ENCODE assay signal across 1 cellular context in genomic region chr17:75535119-75535537, GRCh38.
TF ChIP-seq lines count a peak whose summit lies in the region.

No MANE protein-coding gene starts in this region.

TF ChIP-seq in WTC11, 78 proteins besides CTCF, POLR2A, EP300 and RAD21 (continued from another document):
- no peak for TF ChIP-seq FOXP4 (CRISPR knock-in tag; IDR thresholded peaks at IDR 0.05)
